In the genomic region with DNA sequence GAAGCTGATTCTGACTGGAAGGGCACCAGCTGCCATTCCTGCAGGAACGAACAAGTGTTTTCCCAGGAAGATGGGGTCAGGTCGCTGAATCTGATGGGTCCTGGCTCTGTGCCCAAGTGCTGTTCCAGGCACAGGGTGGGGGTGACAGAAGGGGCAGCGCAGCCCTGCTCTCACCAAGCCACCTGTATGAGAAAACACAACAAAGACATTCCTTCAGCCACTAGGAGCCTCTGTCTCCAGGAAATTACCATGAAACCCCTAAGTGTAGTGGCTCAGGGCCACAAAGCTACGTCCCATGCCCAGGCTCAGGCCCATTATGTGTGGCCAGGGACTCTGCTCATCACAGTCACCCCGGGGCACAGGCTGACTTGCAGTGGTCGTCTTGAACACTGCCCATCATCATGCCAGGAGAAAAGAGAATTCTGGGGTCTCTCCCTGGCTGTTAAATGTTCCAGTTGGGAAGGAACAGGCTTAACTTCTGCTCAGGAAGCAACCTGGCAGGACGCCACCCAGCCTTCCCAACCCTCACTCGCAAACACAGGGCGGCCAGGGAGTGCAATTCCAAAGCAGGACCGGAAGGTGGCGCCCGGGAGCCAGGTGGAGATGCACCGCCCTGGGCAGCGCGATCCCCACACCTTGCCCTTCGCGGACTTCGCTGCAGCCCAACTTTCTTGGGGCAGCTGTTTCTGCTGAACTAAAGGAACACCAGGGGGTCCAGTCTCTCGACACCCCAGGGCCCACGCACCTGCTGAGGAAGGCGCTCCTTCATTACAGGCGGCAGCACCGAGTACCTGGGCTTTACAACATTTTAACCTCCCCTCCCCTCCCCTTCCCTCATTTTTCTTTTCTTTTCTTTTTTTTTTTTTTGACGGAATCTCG, we compare ENCODE assay signal across 9 cellular contexts. TPM values are rescaled to one million over a fixed set of nuclear protein-coding genes. Genes with fewer than 3 reads are reported as not detected.
DNase-seq lines count a peak whose midpoint lies in the region; ATAC-seq and TF ChIP-seq lines count a peak whose summit lies in the region.
"Had no signal": no experiment of that assay in that cellular context is flagged by ENCODE, and none has a peak within 500 bp of the region (broad histone marks: within the 10 kb centered on the region; RNA-seq: fewer than 3 reads in every experiment).

No MANE protein-coding gene starts in this region.

- intact Hi-C loops in left ventricle myocardium inferior (cut with micrococcal nuclease): no loop called here
- intact Hi-C loops in vagina (cut with DNase I): no loop called here

- TF ChIP-seq POLR2A in vagina (IDR thresholded peaks at IDR 0.05): no peak

- no peaks in the 10 kb centered on the region for H3K27me3 ChIP-seq in left ventricle myocardium inferior (ENCODE audit: low read depth)
- H3K27me3 ChIP-seq in vagina: no peaks in the 10 kb centered on the region

- no peaks in the 10 kb centered on the region for H3K36me3 Mint-ChIP-seq in activated naive CD8-positive, alpha-beta T cell treated with anti-CD3 and anti-CD28 coated beads, Interleukin-2, amount 50 U/mL, for 24 hours (ENCODE audit: low read depth)
- H3K36me3 Mint-ChIP-seq: activated naive CD8-positive, alpha-beta T cell had no signal

- peak; percentile 84 for ATAC-seq in GM21825 (IDR thresholded peaks at IDR 0.05; ENCODE audit: unreplicated experiment)
- ATAC-seq in activated naive CD8-positive, alpha-beta T cell treated with anti-CD3 and anti-CD28 coated beads, Interleukin-2, amount 50 U/mL, for 24 hours: peak; percentile 89

- H3K9me3 Mint-ChIP-seq in activated naive CD8-positive, alpha-beta T cell treated with anti-CD3 and anti-CD28 coated beads, Interleukin-2, amount 50 U/mL, for 24 hours: no peaks in the 10 kb centered on the region

- peak; percentile 94 for DNase-seq in D341Med (ENCODE audit: low spot score)
- peak; percentile 64 for DNase-seq in NAMALWA (ENCODE audit: low spot score)
- peak; percentile 64 for DNase-seq in SW480 (ENCODE audit: low spot score)
- DNase-seq in activated naive CD8-positive, alpha-beta T cell treated with anti-CD3 and anti-CD28 coated beads, Interleukin-2, amount 50 U/mL, for 24 hours: peak; percentile 83
- DNase-seq in left ventricle myocardium inferior: peak; percentile 91
- DNase-seq in putamen (ENCODE audit: low spot score): peak; percentile 51
- no peak for DNase-seq in vagina (ENCODE audit: extremely low spot score in 2 of 2)

- peaks cover 47% of the 10 kb centered on the region for H3K4me1 ChIP-seq in left ventricle myocardium inferior
- peaks cover 12% of the 10 kb centered on the region for H3K4me1 ChIP-seq in vagina

- H3K27ac ChIP-seq in left ventricle myocardium inferior (replicated peaks) (peak overlapping the region; percentile 68), vagina (no peak overlapping the region)

- H3K36me3 ChIP-seq in left ventricle myocardium inferior: no peaks in the 10 kb centered on the region
- H3K36me3 ChIP-seq in vagina: no peaks in the 10 kb centered on the region

- no peak overlapping the region for H3K27ac Mint-ChIP-seq in activated naive CD8-positive, alpha-beta T cell treated with anti-CD3 and anti-CD28 coated beads, Interleukin-2, amount 50 U/mL, for 24 hours
- H3K27ac Mint-ChIP-seq: activated naive CD8-positive, alpha-beta T cell had no signal

- no peaks in the 10 kb centered on the region for H3K9me3 ChIP-seq in left ventricle myocardium inferior (replicated peaks)
- no peaks in the 10 kb centered on the region for H3K9me3 ChIP-seq in vagina

- no peak overlapping the region for H3K4me3 Mint-ChIP-seq in activated naive CD8-positive, alpha-beta T cell treated with anti-CD3 and anti-CD28 coated beads, Interleukin-2, amount 50 U/mL, for 24 hours
- H3K4me3 Mint-ChIP-seq: activated naive CD8-positive, alpha-beta T cell had no signal

- peaks cover 4% of the 10 kb centered on the region for H3K27me3 Mint-ChIP-seq in activated naive CD8-positive, alpha-beta T cell treated with anti-CD3 and anti-CD28 coated beads, Interleukin-2, amount 50 U/mL, for 24 hours

- H3K4me3 ChIP-seq in left ventricle myocardium inferior (no peak overlapping the region), vagina (no peak overlapping the region)

- peaks cover 10% of the 10 kb centered on the region for H3K4me1 Mint-ChIP-seq in activated naive CD8-positive, alpha-beta T cell treated with anti-CD3 and anti-CD28 coated beads, Interleukin-2, amount 50 U/mL, for 24 hours

- TF ChIP-seq CTCF in left ventricle myocardium inferior (IDR thresholded peaks at IDR 0.05; ENCODE audit: borderline replicate concordance): peak; percentile 98
- peak; percentile 74 to 93 (median 88) for TF ChIP-seq CTCF in vagina (IDR thresholded peaks at IDR 0.05)

RNA-seq across cellular contexts. Expression of gene SFTPB, which starts 11.0 kb away (rescaled TPM):
- not detected for total RNA-seq in left ventricle myocardium inferior
- not detected for total RNA-seq in vagina

RNA-seq across cellular contexts. Expression of gene GNLY, which starts 15.1 kb away (rescaled TPM):
- 1.5 TPM for total RNA-seq in left ventricle myocardium inferior
- total RNA-seq in vagina: 3.2 TPM

Comparison
In these comparisons a context has a peak if more than half of its experiments do, and no peak if none do; other contexts are left out.
1. DNase-seq: peak in D341Med (single experiment), NAMALWA (single experiment), SW480 (single experiment), activated naive CD8-positive, alpha-beta T cell treated with anti-CD3 and anti-CD28 coated beads, Interleukin-2, amount 50 U/mL, for 24 hours (single experiment), left ventricle myocardium inferior (single experiment) and putamen (single experiment); none in vagina (0 of 2).